25 cellular contexts compared by ENCODE assay signal in the genomic region with DNA sequence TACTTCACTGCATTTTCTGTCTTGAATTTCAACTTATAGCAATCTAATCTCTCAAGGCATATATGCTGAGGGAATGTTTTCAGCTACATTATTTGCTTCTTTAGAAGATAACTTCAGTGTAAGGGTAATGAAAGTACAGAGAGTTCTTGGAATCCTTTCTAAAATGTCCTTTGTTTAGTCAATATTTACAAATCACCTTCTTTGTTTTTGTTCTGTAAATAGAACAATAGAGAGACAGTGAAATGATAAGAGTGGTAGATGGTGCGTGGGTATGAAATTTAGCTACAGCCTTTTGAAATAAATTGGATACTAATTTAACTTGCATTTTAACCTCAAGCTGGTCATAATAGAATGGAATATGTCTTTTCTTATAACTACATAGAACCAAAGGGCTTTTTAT.
"Had no signal": no experiment of that assay in that cellular context is flagged by ENCODE, and none has a peak within 500 bp of the region (broad histone marks: within the 10 kb centered on the region; RNA-seq: fewer than 3 reads in every experiment).

No MANE protein-coding gene starts in this region.

- H3K36me3 Mint-ChIP-seq: mesothelial cell of epicardium; naive thymus-derived CD4-positive, alpha-beta T cell had no signal

- H3K4me3 ChIP-seq: colonic mucosa, dorsolateral prefrontal cortex, esophagus squamous epithelium, gastrocnemius medialis, heart right ventricle, left lung, lower lobe of right lung had no signal

- H3K9me3 Mint-ChIP-seq: endodermal cell; mesothelial cell of epicardium; naive thymus-derived CD4-positive, alpha-beta T cell had no signal

- H3K9me3 ChIP-seq: colonic mucosa, esophagus squamous epithelium, gastrocnemius medialis, heart right ventricle, left lung, lower lobe of right lung had no signal

- H3K27me3 ChIP-seq: colonic mucosa, dorsolateral prefrontal cortex, esophagus squamous epithelium, gastrocnemius medialis, heart right ventricle, left lung had no signal

- H3K27ac ChIP-seq: colonic mucosa, dorsolateral prefrontal cortex, epithelial cell of prostate, gastrocnemius medialis, heart right ventricle, left lung, lower lobe of right lung had no signal

- H3K4me1 ChIP-seq: colonic mucosa, gastrocnemius medialis, heart right ventricle, left lung had no signal

- ATAC-seq: esophagus mucosa; gastrocnemius medialis; heart right ventricle; left cardiac atrium; left lung; left ventricle myocardium superior; lower lobe of right lung; naive thymus-derived CD4-positive, alpha-beta T cell had no signal

- DNase-seq: colonic mucosa; cortex of kidney; dermis blood vessel endothelial cell; dorsolateral prefrontal cortex; effector CD4-positive, alpha-beta T cell; effector memory CD4-positive, alpha-beta T cell; endodermal cell; erythroblast; esophagus squamous epithelium; foreskin fibroblast; foreskin melanocyte; gastrocnemius medialis; glutamatergic neuron; head of caudate nucleus; heart right ventricle; hippocampal formation; left cardiac atrium; left lung; left ventricle myocardium superior; lower lobe of right lung; mesenchymal stem cell; naive thymus-derived CD4-positive, alpha-beta T cell had no signal

- H3K4me1 Mint-ChIP-seq: naive thymus-derived CD4-positive, alpha-beta T cell had no signal

- H3K27ac Mint-ChIP-seq: endodermal cell; mesothelial cell of epicardium; naive thymus-derived CD4-positive, alpha-beta T cell had no signal

- H3K36me3 ChIP-seq: colonic mucosa, esophagus squamous epithelium, gastrocnemius medialis, heart right ventricle, left lung, lower lobe of right lung had no signal

- H3K4me3 Mint-ChIP-seq: endodermal cell; mesothelial cell of epicardium; naive thymus-derived CD4-positive, alpha-beta T cell had no signal
